Comparison of ENCODE assay signal across 9 cellular contexts in genomic region chr7:27098493-27099223, GRCh38. TPM values are rescaled to one million over a fixed set of nuclear protein-coding genes. Genes with fewer than 3 reads are reported as not detected.
A peak's percentile ranks its signal among the peaks of the same experiment; 100 is the strongest.
DNase-seq lines count a peak whose midpoint lies in the region; ATAC-seq and TF ChIP-seq lines count a peak whose summit lies in the region.
"Had no signal": no experiment of that assay in that cellular context is flagged by ENCODE, and none has a peak within 500 bp of the region (broad histone marks: within the 10 kb centered on the region; RNA-seq: fewer than 3 reads in every experiment).

No MANE protein-coding gene starts in this region.

- WGBS in transverse colon (ENCODE audit: low coverage in 1 of 2), 2 donors = 2 to 23% methylated on average over 23 to 39 of the region's 40 CpGs

- TF ChIP-seq CTCF in coronary artery (IDR thresholded peaks at IDR 0.05) = no peak
- TF ChIP-seq CTCF in mucosa of descending colon (IDR thresholded peaks at IDR 0.05) = no peak
- TF ChIP-seq CTCF in transverse colon (IDR thresholded peaks at IDR 0.05) = no peak
- TF ChIP-seq CTCF in dorsolateral prefrontal cortex (IDR thresholded peaks at IDR 0.05 in 54 of 56, conservative IDR thresholded peaks at IDR 0.05 in 2 of 56; ENCODE audit: low read depth in 1 of 56, partially characterized antibody in 56 of 56) = no peak

- peak; percentile 58 for TF ChIP-seq POLR2A in transverse colon (IDR thresholded peaks at IDR 0.05)

- H3K4me1 ChIP-seq in mucosa of descending colon (ENCODE audit: low read depth) (peaks cover 24% of the 10 kb centered on the region), transverse colon (peaks cover 19 to 61% (median 47%) of the 10 kb centered on the region in 4 donors)

- H3K4me3 ChIP-seq in coronary artery (peak overlapping the region; percentile 55), mucosa of descending colon (no peak overlapping the region), transverse colon (peak overlapping the region; percentile 9 to 97 (median 64)), dorsolateral prefrontal cortex (no peak overlapping the region)

- ATAC-seq in mucosa of descending colon (peak; percentile 18), GM21786 (IDR thresholded peaks at IDR 0.05; ENCODE audit: unreplicated experiment) (no peak)

- in situ Hi-C loops in transverse colon (cut with MboI; ENCODE audit: low pct_ligation_motif_present in 1 of 4, low pct_unique_long_range_greater_than_20kb in 1 of 4, low sequenced_read_pairs in 3 of 4) = loop anchor here in 1 of 4 donors (10.0 kb wide), 1 partner anchor 244 kb away; no protein-coding TSS in a partner anchor

- H3K36me3 ChIP-seq in mucosa of descending colon (ENCODE audit: low read depth) = no peaks in the 10 kb centered on the region
- H3K36me3 ChIP-seq in transverse colon = no peaks in the 10 kb centered on the region

- no peaks in the 10 kb centered on the region for H3K27me3 ChIP-seq in transverse colon
- peaks cover 20 to 100% (median 100%) of the 10 kb centered on the region in 45 donors for H3K27me3 ChIP-seq in dorsolateral prefrontal cortex

- DNase-seq in NCI-H748 (lab: John Stamatoyannopoulos, UW; ENCODE audit: unreplicated experiment) (peak; percentile 40), NCI-H748 treated with DMSO at 0.1 percent for 48 hours (lab: John Stamatoyannopoulos, UW) (no peak), coronary artery (ENCODE audit: low spot score) (no peak), mucosa of descending colon (peak; percentile 59 to 78 (median 73)), transverse colon (peak; percentile 73), dorsolateral prefrontal cortex (no peak)
- DNase-seq in stimulated activated CD4-positive, alpha-beta T cell treated with anti-CD3 and anti-CD28 coated beads, Interleukin-15, amount 100 ng/mL, for 24 hours = no peak
- DNase-seq: Karpas-422 had no signal

- H3K27ac ChIP-seq in coronary artery = peak overlapping the region in 1 of 2 donors; percentile 40
- H3K27ac ChIP-seq in transverse colon = peak overlapping the region; percentile 90 to 96 (median 92)
- no peak overlapping the region for H3K27ac ChIP-seq in dorsolateral prefrontal cortex

- H3K9me3 ChIP-seq in mucosa of descending colon (no peaks in the 10 kb centered on the region), transverse colon (no peaks in the 10 kb centered on the region)

- peak; percentile 75 for TF ChIP-seq EP300 in transverse colon (IDR thresholded peaks at IDR 0.05; ENCODE audit: low read depth)

- intact Hi-C loops in mucosa of descending colon (cut with DNase I, micrococcal nuclease) (loop anchor here in 1 of 2 donors (10.0 kb wide), 1 partner anchor 234 kb away; the partner anchor contains the start of gene SKAP2), transverse colon (cut with DNase I; ENCODE audit: low total_unique reads) (loop anchor here (2.0 to 10.0 kb wide), 2 partner anchors 30 to 244 kb away; no protein-coding TSS in a partner anchor), dorsolateral prefrontal cortex (cut with DNase I) (no loop called here)

RNA-seq across cellular contexts. Expression of gene HOXA1, which starts 2.9 kb away (rescaled TPM):
- 1 to 10 TPM; 1.5 to 2.7 (median 2.1) TPM for total RNA-seq in mucosa of descending colon
- total RNA-seq in transverse colon = 1 to 10 TPM; 1.4 to 3.2 (median 1.8) TPM
- under 1 TPM in 2 of 120 experiments, not detected in 118; 0.21 to 0.27 TPM for total RNA-seq in dorsolateral prefrontal cortex

RNA-seq across cellular contexts. Expression of gene HOXA2, which starts 3.8 kb away (rescaled TPM):
- 1 to 10 TPM; 3.2 to 4.3 (median 3.3) TPM for total RNA-seq in mucosa of descending colon
- total RNA-seq in transverse colon = 10 to 100 TPM in 1 of 4 donors, 1 to 10 TPM in 3; 2.7 to 16.1 (median 5.2) TPM
- not detected for total RNA-seq in dorsolateral prefrontal cortex

RNA-seq across cellular contexts. Expression of gene HOXA4, which starts 31.9 kb away (rescaled TPM):
- total RNA-seq in mucosa of descending colon (1 to 10 TPM; 5.9 to 9.5 (median 8.3) TPM), transverse colon (10 to 100 TPM in 2 of 4 donors, 1 to 10 TPM in 2; 3.5 to 42.4 (median 10.6) TPM), dorsolateral prefrontal cortex (under 1 TPM in 2 of 120 experiments, not detected in 118; 0.38 to 0.66 TPM)

RNA-seq across cellular contexts. Expression of gene HOXA5, which starts 44.8 kb away (rescaled TPM):
- total RNA-seq in mucosa of descending colon (10 to 100 TPM; 16.1 to 26.6 (median 23.8) TPM), transverse colon (10 to 100 TPM; 18.3 to 89.8 (median 31.6) TPM), dorsolateral prefrontal cortex (1 to 10 TPM in 1 of 120 experiments, under 1 TPM in 1, not detected in 118; 0.35 to 1.8 TPM)

RNA-seq across cellular contexts. Expression of gene HOXA6, which starts 48.9 kb away (rescaled TPM):
- 10 to 100 TPM; 20.2 to 39.5 (median 20.5) TPM for total RNA-seq in mucosa of descending colon
- 10 to 100 TPM; 12.9 to 27.8 (median 17.3) TPM for total RNA-seq in transverse colon
- not detected for total RNA-seq in dorsolateral prefrontal cortex

Comparison
In these comparisons a context has a peak if more than half of its experiments do, and no peak if none do; other contexts are left out.
1. DNase-seq: peak in NCI-H748 (single experiment), mucosa of descending colon (3 of 3) and transverse colon (single experiment); none in NCI-H748 treated with DMSO at 0.1 percent for 48 hours (single experiment), coronary artery (single experiment), dorsolateral prefrontal cortex (0 of 10) and stimulated activated CD4-positive, alpha-beta T cell treated with anti-CD3 and anti-CD28 coated beads, Interleukin-15, amount 100 ng/mL, for 24 hours (single experiment).
2. H3K27ac ChIP-seq: peak in transverse colon (4 of 4); none in dorsolateral prefrontal cortex (0 of 59).
3. H3K4me3 ChIP-seq: peak in coronary artery (single experiment) and transverse colon (4 of 4); none in mucosa of descending colon (single experiment) and dorsolateral prefrontal cortex (0 of 59).